ENCODE assay signal across 1 cellular context in genomic region chr3:194373028-194373427, GRCh38.
TF ChIP-seq lines count a peak whose summit lies in the region.

No MANE protein-coding gene starts in this region.

TF ChIP-seq in K562, 482 proteins besides CTCF, POLR2A, EP300 and RAD21:
- TF ChIP-seq SAFB (IDR thresholded peaks at IDR 0.05; ENCODE audit: borderline replicate concordance, low read depth, low read length) (no peak), LEF1 (IDR thresholded peaks at IDR 0.05) (no peak), SMAD2 (IDR thresholded peaks at IDR 0.05; ENCODE audit: low read depth, low read length) (no peak), ERF (CRISPR knock-in tag; IDR thresholded peaks at IDR 0.05) (no peak), CEBPG (CRISPR knock-in tag; IDR thresholded peaks at IDR 0.05) (no peak), CEBPG (tag; conservative IDR thresholded peaks at IDR 0.05 in 1 of 2, IDR thresholded peaks at IDR 0.05 in 1 of 2) (no peak), PCBP1 (IDR thresholded peaks at IDR 0.05; ENCODE audit: low read depth, low read length, poor library complexity, severe bottlenecking) (no peak), ILK (tag; IDR thresholded peaks at IDR 0.05; ENCODE audit: borderline replicate concordance, low read depth) (no peak), ARID1B (IDR thresholded peaks at IDR 0.05) (no peak), HINFP (tag; conservative IDR thresholded peaks at IDR 0.05; ENCODE audit: low read depth) (no peak), RNF219 (CRISPR knock-in tag; IDR thresholded peaks at IDR 0.05) (no peak), CAMTA2 (CRISPR knock-in tag; conservative IDR thresholded peaks at IDR 0.05) (no peak), ELF1 (tag; IDR thresholded peaks at IDR 0.05) (no peak), LCOR (CRISPR knock-in tag; IDR thresholded peaks at IDR 0.05) (no peak), ZNF408 (CRISPR knock-in tag; IDR thresholded peaks at IDR 0.05; ENCODE audit: low read depth) (no peak), MCM7 (IDR thresholded peaks at IDR 0.05) (no peak), ZNF655 (CRISPR knock-in tag; IDR thresholded peaks at IDR 0.05) (no peak), ZNF518B (CRISPR knock-in tag; IDR thresholded peaks at IDR 0.05) (no peak), EHMT2 (IDR thresholded peaks at IDR 0.05) (no peak)
